Comparison of ENCODE assay signal across 26 cellular contexts in the genomic region with DNA sequence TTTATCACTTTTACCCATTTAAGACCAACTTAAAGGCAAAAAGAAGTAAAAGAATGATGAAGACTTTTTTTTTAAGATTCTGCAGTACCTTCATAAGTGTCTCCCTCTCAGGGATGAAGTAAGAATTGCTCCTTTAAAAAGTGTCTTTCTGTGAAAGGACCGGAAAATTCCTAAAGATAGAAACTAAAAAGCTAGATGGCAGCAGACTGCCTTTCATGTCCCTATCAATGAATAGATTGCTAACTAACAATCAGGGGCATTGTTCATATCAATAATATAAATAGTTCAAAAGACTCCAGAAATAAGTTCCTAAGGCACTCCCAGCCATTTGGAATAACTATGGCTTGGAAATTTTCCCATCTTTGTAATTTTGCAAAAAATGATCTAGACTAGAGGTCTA.
A peak's percentile ranks its signal among the peaks of the same experiment; 100 is the strongest.
DNase-seq lines count a peak whose midpoint lies in the region; ATAC-seq and TF ChIP-seq lines count a peak whose summit lies in the region.
"Had no signal": no experiment of that assay in that cellular context is flagged by ENCODE, and none has a peak within 500 bp of the region (broad histone marks: within the 10 kb centered on the region; RNA-seq: fewer than 3 reads in every experiment).

No MANE protein-coding gene starts in this region.

- no peak for DNase-seq in cardiac muscle cell (ENCODE audit: low read depth in 1 of 2, low spot score in 1 of 2)
- DNase-seq in left ventricle myocardium superior = no peak
- DNase-seq in PC-9 = no peak
- DNase-seq in foreskin keratinocyte = no peak
- DNase-seq in retinal pigment epithelial cell (ENCODE audit: low read depth) = no peak
- DNase-seq in mucosa of descending colon = no peak
- no peak for DNase-seq in GOT3 (lab: John Stamatoyannopoulos, UW)
- no peak for DNase-seq in activated CD8-positive, alpha-beta memory T cell treated with anti-CD3 and anti-CD28 coated beads, Interleukin-2, amount 50 U/mL, for 48 hours
- DNase-seq: activated CD4-positive, alpha-beta T cell treated with anti-CD3 and anti-CD28 coated beads for 36 hours; activated CD8-positive, alpha-beta T cell treated with anti-CD3 and anti-CD28 coated beads, Interleukin-2, amount 10 ng/mL, durations not matched to agents 7 days and 5 days; activated effector memory CD4-positive, alpha-beta T cell treated with anti-CD3 and anti-CD28 coated beads, Interleukin-2, amount 50 U/mL, for 16 hours; CD8-positive, alpha-beta T cell; cerebellar nuclear complex; DMS153; effector CD4-positive, alpha-beta T cell; erythroblast; naive thymus-derived CD8-positive, alpha-beta T cell; NCI-H1092 treated with DMSO at 0.1 percent for 48 hours; NCI-H187; NCI-H2171 treated with DMSO at 0.1 percent for 48 hours; NCI-H526; nucleus accumbens; stimulated activated naive CD8-positive, alpha-beta T cell treated with anti-CD3 and anti-CD28 coated beads, Interleukin-15, amount 100 ng/mL, for 72 hours; thyroid gland had no signal

- H2AFZ ChIP-seq in PC-9 = no peak overlapping the region

- no TSS peak for BruUV-seq in PC-9 (replicated peaks; lab: Mats Ljungman, UMichigan)

- H3K27ac ChIP-seq in cardiac muscle cell = no peak overlapping the region
- no peak overlapping the region for H3K27ac ChIP-seq in PC-9
- H3K27ac ChIP-seq in foreskin keratinocyte = no peak overlapping the region
- H3K27ac ChIP-seq: thyroid gland, vagina had no signal

- H3K4me1 ChIP-seq in cardiac muscle cell (ENCODE audit: low read depth) (peaks cover 15% of the 10 kb centered on the region), PC-9 (replicated peaks; ENCODE audit: insufficient read depth) (no peaks in the 10 kb centered on the region), foreskin keratinocyte (no peaks in the 10 kb centered on the region), mucosa of descending colon (ENCODE audit: low read depth) (no peaks in the 10 kb centered on the region)
- H3K4me1 ChIP-seq: thyroid gland, vagina had no signal

- H3K9me2 ChIP-seq in PC-9 (ENCODE audit: insufficient read depth) = no peaks in the 10 kb centered on the region

- TF ChIP-seq CTCF in cardiac muscle cell (IDR thresholded peaks at IDR 0.05; ENCODE audit: low read depth, low read length) (peak; percentile 15), PC-9 (conservative IDR thresholded peaks at IDR 0.05) (peak; percentile 29; the same call in 1 of the 2 replicates), foreskin keratinocyte (conservative IDR thresholded peaks at IDR 0.05) (peak; percentile 44), retinal pigment epithelial cell (conservative IDR thresholded peaks at IDR 0.05; ENCODE audit: low read depth, low read length) (peak; percentile 21), mucosa of descending colon (IDR thresholded peaks at IDR 0.05) (no peak)

- intact Hi-C loops in left ventricle myocardium superior (cut with micrococcal nuclease) = no loop called here
- intact Hi-C loops in PC-9 (cut with micrococcal nuclease; ENCODE audit: unreplicated experiment) = no loop called here
- intact Hi-C loops in mucosa of descending colon (cut with DNase I, micrococcal nuclease) = no loop called here

- ATAC-seq in left ventricle myocardium superior (no peak), foreskin keratinocyte (no peak), mucosa of descending colon (no peak)
- ATAC-seq: activated CD4-positive, alpha-beta T cell treated with anti-CD3 and anti-CD28 coated beads for 36 hours; activated CD8-positive, alpha-beta T cell treated with anti-CD3 and anti-CD28 coated beads, Interleukin-2, amount 10 ng/mL, durations not matched to agents 7 days and 5 days; CD8-positive, alpha-beta T cell; left lobe of liver; naive thymus-derived CD8-positive, alpha-beta T cell; stimulated activated naive CD8-positive, alpha-beta T cell treated with anti-CD3 and anti-CD28 coated beads, Interleukin-15, amount 100 ng/mL, for 72 hours had no signal

- H3K4me3 ChIP-seq in cardiac muscle cell (no peak overlapping the region), PC-9 (no peak overlapping the region), retinal pigment epithelial cell (ENCODE audit: low read length) (no peak overlapping the region), mucosa of descending colon (no peak overlapping the region)
- H3K4me3 ChIP-seq: thyroid gland, vagina had no signal

- POLR2A ChIA-PET in PC-9 (lab: Charles Lee; ENCODE audit: unreplicated experiment) = no interaction called here

- H3K36me3 ChIP-seq in cardiac muscle cell (no peaks in the 10 kb centered on the region), PC-9 (ENCODE audit: low read depth) (no peaks in the 10 kb centered on the region), mucosa of descending colon (ENCODE audit: low read depth) (no peaks in the 10 kb centered on the region)
- H3K36me3 ChIP-seq: thyroid gland, vagina had no signal

- H3K9me3 ChIP-seq in cardiac muscle cell (ENCODE audit: low read depth) (no peaks in the 10 kb centered on the region), PC-9 (ENCODE audit: insufficient read depth, low read depth) (no peaks in the 10 kb centered on the region), mucosa of descending colon (no peaks in the 10 kb centered on the region)
- H3K9me3 ChIP-seq: thyroid gland, vagina had no signal

- no peaks in the 10 kb centered on the region for H3F3A ChIP-seq in PC-9 (ENCODE audit: insufficient read depth, low read depth)

- no peak overlapping the region for H3K4me2 ChIP-seq in PC-9

- no peaks in the 10 kb centered on the region for H3K27me3 ChIP-seq in cardiac muscle cell
- no peaks in the 10 kb centered on the region for H3K27me3 ChIP-seq in PC-9 (ENCODE audit: insufficient read depth, low read depth)
- H3K27me3 ChIP-seq in foreskin keratinocyte = no peaks in the 10 kb centered on the region
- H3K27me3 ChIP-seq: thyroid gland, vagina had no signal

- CTCF ChIA-PET in PC-9 (lab: Charles Lee) = interaction anchor here (0.7 kb wide), 1 partner anchor 841 kb away, joined by 4 read pairs; no protein-coding TSS in a partner anchor

- no peaks in the 10 kb centered on the region for H3K79me2 ChIP-seq in PC-9 (ENCODE audit: low read depth)

- no peaks in the 10 kb centered on the region for H4K20me1 ChIP-seq in PC-9 (ENCODE audit: insufficient read depth)
